9 cellular contexts compared by ENCODE assay signal in genomic region chr11:3159296-3160190, GRCh38. TPM values are rescaled to one million over a fixed set of nuclear protein-coding genes. Genes with fewer than 3 reads are reported as not detected.
DNase-seq lines count a peak whose midpoint lies in the region; ATAC-seq and TF ChIP-seq lines count a peak whose summit lies in the region.
"Had no signal": no experiment of that assay in that cellular context is flagged by ENCODE, and none has a peak within 500 bp of the region (broad histone marks: within the 10 kb centered on the region; RNA-seq: fewer than 3 reads in every experiment).

No MANE protein-coding gene starts in this region.

- H3K27me3 ChIP-seq in GM23338 (ENCODE audit: insufficient read depth) (peaks cover 23% of the 10 kb centered on the region), brain microvascular endothelial cell (replicated peaks) (no peaks in the 10 kb centered on the region)

- peak overlapping the region; percentile 93 for H3K4me2 ChIP-seq in GM23338

- H3K4me3 Mint-ChIP-seq in GM23338, result peak overlapping the region; percentile 76

- peak overlapping the region; percentile 91 for H2AFZ ChIP-seq in GM23338

- ATAC-seq in GM23338 (peak; percentile 9), sciatic nerve (peak; percentile 35), HG03097 (IDR thresholded peaks at IDR 0.05; ENCODE audit: low FRiP score, unreplicated experiment) (no peak)
- no peak for ATAC-seq in activated CD4-positive, CD25-positive, alpha-beta regulatory T cell treated with anti-CD3 and anti-CD28 coated beads, Interleukin-2, amount 50 U/mL, for 24 hours

- H3K27ac Mint-ChIP-seq in GM23338, result no peak overlapping the region
- H3K27ac Mint-ChIP-seq: activated naive CD8-positive, alpha-beta T cell treated with anti-CD3 and anti-CD28 coated beads for 36 hours had no signal

- H3K79me2 ChIP-seq in GM23338 (replicated peaks; ENCODE audit: insufficient read depth), result no peaks in the 10 kb centered on the region

- H3K36me3 ChIP-seq in GM23338 (ENCODE audit: insufficient read depth) (no peaks in the 10 kb centered on the region), brain microvascular endothelial cell (replicated peaks) (no peaks in the 10 kb centered on the region)

- TF ChIP-seq CTCF in GM23338 (conservative IDR thresholded peaks at IDR 0.05; ENCODE audit: low read depth in 2 of 2) (no peak), brain microvascular endothelial cell (IDR thresholded peaks at IDR 0.05; ENCODE audit: low read depth, low read length, missing control alignments) (no peak)

- H3K27ac ChIP-seq in GM23338 (ENCODE audit: low read depth), result no peak overlapping the region
- H3K27ac ChIP-seq in brain microvascular endothelial cell, result no peak overlapping the region

- peaks cover 21% of the 10 kb centered on the region for H3K27me3 Mint-ChIP-seq in GM23338 (ENCODE audit: insufficient read depth, low read depth, poor library complexity)

- H3K9me3 Mint-ChIP-seq in GM23338, result no peaks in the 10 kb centered on the region
- H3K9me3 Mint-ChIP-seq: activated naive CD8-positive, alpha-beta T cell treated with anti-CD3 and anti-CD28 coated beads for 36 hours had no signal

- in situ Hi-C loops in brain microvascular endothelial cell (cut with HindIII; ENCODE audit: low pct_ligation_motif_present, low sequenced_read_pairs), result no loop called here

- H3K4me1 ChIP-seq in GM23338 (ENCODE audit: insufficient read depth), result peaks cover 23% of the 10 kb centered on the region; the same call in 1 of the 2 replicates

- H3F3A ChIP-seq in GM23338 (replicated peaks; ENCODE audit: low read depth), result 0 out of 2 replicates have a peak, but pooled peaks cover 2% of the 10 kb centered on the region

- H3K36me3 Mint-ChIP-seq in GM23338 (ENCODE audit: low read depth), result no peaks in the 10 kb centered on the region

- no peaks in the 10 kb centered on the region for H3K9me2 ChIP-seq in GM23338 (ENCODE audit: insufficient read depth)

- peak overlapping the region; percentile 72 for H3K4me3 ChIP-seq in GM23338
- peak overlapping the region; percentile 55 for H3K4me3 ChIP-seq in brain microvascular endothelial cell (ENCODE audit: low read depth, low read length)

- peaks cover 67% of the 10 kb centered on the region for H3K4me1 Mint-ChIP-seq in GM23338

- intact Hi-C loops in sciatic nerve (cut with DNase I), result no loop called here

- DNase-seq in GM23338 (ENCODE audit: low spot score) (no peak), brain microvascular endothelial cell (no peak), iris pigment epithelial cell (ENCODE audit: low read depth) (peak; percentile 27), sciatic nerve (ENCODE audit: low spot score) (peak; percentile 84), DMS 273 treated with DMSO at 0.1 percent for 48 hours (lab: John Stamatoyannopoulos, UW) (no peak), NCI-H510A treated with DMSO at 0.1 percent for 48 hours (lab: John Stamatoyannopoulos, UW) (no peak)

- no peaks in the 10 kb centered on the region for H4K20me1 ChIP-seq in GM23338 (replicated peaks; ENCODE audit: insufficient read depth)

TF ChIP-seq in GM23338, 12 proteins besides CTCF, POLR2A, EP300 and RAD21 (continues in another document):
- TF ChIP-seq ZNF114 (CRISPR knock-in tag; IDR thresholded peaks at IDR 0.05), result no peak
- TF ChIP-seq POLR2AphosphoS5 (IDR thresholded peaks at IDR 0.05; ENCODE audit: low read depth), result no peak
- TF ChIP-seq CREB1 (CRISPR knock-in tag; IDR thresholded peaks at IDR 0.05; ENCODE audit: low read depth), result no peak
- TF ChIP-seq EZH2phosphoT487 (IDR thresholded peaks at IDR 0.05; ENCODE audit: unreplicated experiment), result no peak
- TF ChIP-seq ZNF331 (CRISPR knock-in tag; IDR thresholded peaks at IDR 0.05; ENCODE audit: low read depth), result no peak
- no peak for TF ChIP-seq NANOG (IDR thresholded peaks at IDR 0.05; ENCODE audit: borderline replicate concordance)
- no peak for TF ChIP-seq STAT1 (IDR thresholded peaks at IDR 0.05; ENCODE audit: unreplicated experiment)
- no peak for TF ChIP-seq REST (IDR thresholded peaks at IDR 0.05; ENCODE audit: unreplicated experiment)
- TF ChIP-seq EZH2 (IDR thresholded peaks at IDR 0.05; ENCODE audit: low read depth, unreplicated experiment), result no peak
- TF ChIP-seq ETS1 (IDR thresholded peaks at IDR 0.05), result no peak

RNA-seq across cellular contexts. Expression of gene OSBPL5, which starts 5.6 kb away (rescaled TPM):
- 8.1 and 12.0 TPM in 2 replicates for total RNA-seq in GM23338 (2014; rRNA removed; shearing (Covaris generic))
- 2.7 and 3.4 TPM in 2 replicates for polyA plus RNA-seq in GM23338 (2016; fragmentation: Nextera tagmentation; extraction: Ambion mirVana)
- total RNA-seq in sciatic nerve, result 58.3 TPM

RNA-seq across cellular contexts. Expression of gene MRGPRG, which starts 59.1 kb away (rescaled TPM):
- total RNA-seq in GM23338 (2014; rRNA removed; shearing (Covaris generic)), result not detected in 2 replicates
- polyA plus RNA-seq in GM23338 (2016; fragmentation: Nextera tagmentation; extraction: Ambion mirVana), result not detected in 2 replicates
- total RNA-seq in sciatic nerve, result not detected
- total RNA-seq: activated naive CD8-positive, alpha-beta T cell treated with anti-CD3 and anti-CD28 coated beads for 36 hours had no signal

Comparison
In these comparisons a context has a peak if more than half of its experiments do, and no peak if none do; other contexts are left out.
1. ATAC-seq: peak in GM23338 (single experiment) and sciatic nerve (single experiment); none in HG03097 (single experiment) and activated CD4-positive, CD25-positive, alpha-beta regulatory T cell treated with anti-CD3 and anti-CD28 coated beads, Interleukin-2, amount 50 U/mL, for 24 hours (0 of 2).
2. DNase-seq: peak in iris pigment epithelial cell (single experiment) and sciatic nerve (single experiment); none in GM23338 (single experiment), brain microvascular endothelial cell (single experiment), DMS 273 treated with DMSO at 0.1 percent for 48 hours (single experiment) and NCI-H510A treated with DMSO at 0.1 percent for 48 hours (single experiment).